8 cellular contexts compared by ENCODE assay signal in the genomic region with DNA sequence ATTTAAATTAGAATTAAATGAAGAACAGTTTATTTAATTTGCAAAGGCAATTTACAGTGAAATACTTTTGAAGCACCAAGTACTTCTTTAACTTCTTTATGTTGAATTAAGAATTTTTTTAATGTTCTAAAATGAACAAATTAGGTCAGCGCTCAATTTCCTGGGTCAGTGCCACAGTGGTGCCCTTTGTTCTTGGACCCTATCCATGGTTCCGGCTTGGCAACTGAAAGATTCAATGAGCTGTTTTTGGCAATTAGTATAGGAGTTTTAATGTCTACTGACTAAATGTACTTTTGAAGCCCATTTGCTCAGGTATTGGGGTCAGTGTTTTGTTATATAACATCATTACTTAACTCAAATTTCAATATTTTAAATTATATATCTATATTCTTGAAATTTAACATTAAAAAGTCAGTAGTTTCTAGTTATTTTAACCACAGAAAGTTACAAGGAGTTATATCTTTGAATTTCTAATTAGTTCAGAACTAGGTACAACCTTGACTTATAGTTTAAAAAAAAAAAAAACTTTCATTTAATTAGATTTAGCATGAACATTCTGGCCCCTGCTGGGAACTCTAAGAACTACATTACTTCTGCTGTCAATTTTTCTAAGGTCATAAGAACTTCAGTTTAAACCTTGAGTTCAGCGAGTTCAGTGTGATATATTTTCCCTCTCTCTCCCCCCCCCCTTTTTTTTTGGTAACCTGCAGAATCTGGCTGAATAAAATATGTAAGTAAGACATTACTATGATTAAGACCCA. TPM values are rescaled to one million over a fixed set of nuclear protein-coding genes. Genes with fewer than 3 reads are reported as not detected.
DNase-seq lines count a peak whose midpoint lies in the region; ATAC-seq and TF ChIP-seq lines count a peak whose summit lies in the region.

No MANE protein-coding gene starts in this region.

- H3K27me3 Mint-ChIP-seq in activated CD8-positive, alpha-beta T cell treated with anti-CD3 and anti-CD28 coated beads for 36 hours = no peaks in the 10 kb centered on the region
- H3K27me3 Mint-ChIP-seq in activated T-cell treated with anti-CD3 and anti-CD28 coated beads, Interleukin-2, amount 50 U/mL, for 24 hours = no peaks in the 10 kb centered on the region

- peaks cover under 1% of the 10 kb centered on the region for H3K9me3 Mint-ChIP-seq in activated CD8-positive, alpha-beta T cell treated with anti-CD3 and anti-CD28 coated beads for 36 hours
- H3K9me3 Mint-ChIP-seq in activated T-cell treated with anti-CD3 and anti-CD28 coated beads, Interleukin-2, amount 50 U/mL, for 24 hours = no peaks in the 10 kb centered on the region

- H3K36me3 ChIP-seq in cardiac muscle cell = no peaks in the 10 kb centered on the region
- no peaks in the 10 kb centered on the region for H3K36me3 ChIP-seq in hepatocyte (replicated peaks; ENCODE audit: insufficient read depth, low read depth)

- 74% methylated on average over 3 of the region's 3 CpGs for WGBS in hepatocyte (ENCODE audit: low lambda C conversion rate, missing lambda C conversion rate)

- H3K36me3 Mint-ChIP-seq in activated CD8-positive, alpha-beta T cell treated with anti-CD3 and anti-CD28 coated beads for 36 hours (ENCODE audit: low read depth) = no peaks in the 10 kb centered on the region
- no peaks in the 10 kb centered on the region for H3K36me3 Mint-ChIP-seq in activated T-cell treated with anti-CD3 and anti-CD28 coated beads, Interleukin-2, amount 50 U/mL, for 24 hours (ENCODE audit: low read depth)

- DNase-seq in cardiac muscle cell (ENCODE audit: low read depth in 1 of 2, low spot score in 1 of 2) = peak; percentile 74 to 80
- no peak for DNase-seq in left cardiac atrium
- peak; percentile 57 for DNase-seq in NCI-H2227 treated with DMSO at 0.1 percent for 48 hours (lab: John Stamatoyannopoulos, UW)
- DNase-seq in activated CD8-positive, alpha-beta T cell treated with anti-CD3 and anti-CD28 coated beads for 36 hours = peak; percentile 47
- peak; percentile 76 for DNase-seq in hepatocyte (ENCODE audit: low spot score)
- DNase-seq in stromal cell of bone marrow (ENCODE audit: low read depth) = peak; percentile 47
- no peak for DNase-seq in activated T-cell treated with anti-CD3 and anti-CD28 coated beads, Interleukin-2, amount 50 U/mL, for 24 hours

- TF ChIP-seq CTCF in cardiac muscle cell (IDR thresholded peaks at IDR 0.05; ENCODE audit: low read depth, low read length) = peak; percentile 61
- peak; percentile 50 for TF ChIP-seq CTCF in activated CD8-positive, alpha-beta T cell treated with anti-CD3 and anti-CD28 coated beads for 36 hours (IDR thresholded peaks at IDR 0.05)
- peak; percentile 79 for TF ChIP-seq CTCF in hepatocyte (IDR thresholded peaks at IDR 0.05; ENCODE audit: poor library complexity)

- H3K4me3 ChIP-seq in cardiac muscle cell (no peak overlapping the region), hepatocyte (no peak overlapping the region)

- CTCF ChIA-PET in activated CD8-positive, alpha-beta T cell treated with anti-CD3 and anti-CD28 coated beads for 36 hours (lab: Charles Lee) = interaction anchor here (2.3 kb wide), 1 partner anchor 409 kb away, joined by 8 read pairs; the partner anchor contains the start of gene ASNSD1

- POLR2A ChIA-PET in activated CD8-positive, alpha-beta T cell treated with anti-CD3 and anti-CD28 coated beads for 36 hours (lab: Charles Lee) = no interaction called here

- no peak overlapping the region for H3K4me3 Mint-ChIP-seq in activated CD8-positive, alpha-beta T cell treated with anti-CD3 and anti-CD28 coated beads for 36 hours
- H3K4me3 Mint-ChIP-seq in activated T-cell treated with anti-CD3 and anti-CD28 coated beads, Interleukin-2, amount 50 U/mL, for 24 hours = no peak overlapping the region

- intact Hi-C loops in left cardiac atrium (cut with DNase I) = loop anchor here in 1 of 2 donors (10.0 kb wide), 1 partner anchor 315 kb away; no protein-coding TSS in a partner anchor
- intact Hi-C loops in activated CD8-positive, alpha-beta T cell treated with anti-CD3 and anti-CD28 coated beads for 36 hours (cut with micrococcal nuclease) = no loop called here

- H2AFZ ChIP-seq in hepatocyte = no peak overlapping the region

- ATAC-seq in left cardiac atrium (no peak), HG02981 (IDR thresholded peaks at IDR 0.05; ENCODE audit: unreplicated experiment) (peak; percentile 78)
- ATAC-seq in activated CD8-positive, alpha-beta T cell treated with anti-CD3 and anti-CD28 coated beads for 36 hours = peak; percentile 70

- H4K20me1 ChIP-seq in hepatocyte (ENCODE audit: insufficient read depth, poor library complexity, severe bottlenecking) = no peaks in the 10 kb centered on the region

- H3K9me3 ChIP-seq in cardiac muscle cell (ENCODE audit: low read depth) (no peaks in the 10 kb centered on the region), hepatocyte (ENCODE audit: low read depth) (no peaks in the 10 kb centered on the region)

- H3K9me2 ChIP-seq in hepatocyte (replicated peaks; ENCODE audit: insufficient read depth) = no peaks in the 10 kb centered on the region

- H3K4me1 Mint-ChIP-seq in activated CD8-positive, alpha-beta T cell treated with anti-CD3 and anti-CD28 coated beads for 36 hours (ENCODE audit: low read depth) = no peaks in the 10 kb centered on the region
- H3K4me1 Mint-ChIP-seq in activated T-cell treated with anti-CD3 and anti-CD28 coated beads, Interleukin-2, amount 50 U/mL, for 24 hours (ENCODE audit: low read depth) = no peaks in the 10 kb centered on the region

- no peaks in the 10 kb centered on the region for H3K4me1 ChIP-seq in cardiac muscle cell (ENCODE audit: low read depth)
- H3K4me1 ChIP-seq in hepatocyte (ENCODE audit: insufficient read depth) = no peaks in the 10 kb centered on the region

- H3K27ac Mint-ChIP-seq in activated CD8-positive, alpha-beta T cell treated with anti-CD3 and anti-CD28 coated beads for 36 hours = no peak overlapping the region
- no peak overlapping the region for H3K27ac Mint-ChIP-seq in activated T-cell treated with anti-CD3 and anti-CD28 coated beads, Interleukin-2, amount 50 U/mL, for 24 hours

- H3K27ac ChIP-seq in cardiac muscle cell = no peak overlapping the region
- no peak overlapping the region for H3K27ac ChIP-seq in hepatocyte

- H3K4me2 ChIP-seq in hepatocyte = no peak overlapping the region

- H3K79me2 ChIP-seq in hepatocyte = no peaks in the 10 kb centered on the region

- H3K27me3 ChIP-seq in cardiac muscle cell (no peaks in the 10 kb centered on the region), hepatocyte (no peaks in the 10 kb centered on the region)

RNA-seq across cellular contexts. Expression of gene MSTN, which starts 7.6 kb away (rescaled TPM):
- total RNA-seq in cardiac muscle cell (0.27 and 0.28 TPM in 2 replicates), left cardiac atrium (under 1 TPM; 0.10 to 0.12 TPM), hepatocyte (0.04 and 0.17 TPM in 2 replicates)
- polyA plus RNA-seq in cardiac muscle cell (0.21 TPM in 1 of 2 replicates, not detected in the other), hepatocyte (0.23 TPM in 1 of 2 replicates, not detected in the other)
- not detected for total RNA-seq in activated CD8-positive, alpha-beta T cell treated with anti-CD3 and anti-CD28 coated beads for 36 hours

Comparison
In these comparisons a context has a peak if more than half of its experiments do, and no peak if none do; other contexts are left out.
1. DNase-seq: peak in cardiac muscle cell (2 of 2), NCI-H2227 treated with DMSO at 0.1 percent for 48 hours (single experiment), activated CD8-positive, alpha-beta T cell treated with anti-CD3 and anti-CD28 coated beads for 36 hours (single experiment), hepatocyte (single experiment) and stromal cell of bone marrow (single experiment); none in left cardiac atrium (single experiment) and activated T-cell treated with anti-CD3 and anti-CD28 coated beads, Interleukin-2, amount 50 U/mL, for 24 hours (single experiment).
2. ATAC-seq: peak in HG02981 (single experiment) and activated CD8-positive, alpha-beta T cell treated with anti-CD3 and anti-CD28 coated beads for 36 hours (single experiment); none in left cardiac atrium (0 of 2).
3. Peak in every context shown above with its lines, with median percentiles within 50 percentile points of each other: CTCF ChIP-seq.